ENCODE assay signal across 26 cellular contexts in genomic region chrX:38154818-38155217, GRCh38.
A peak's percentile ranks its signal among the peaks of the same experiment; 100 is the strongest.
DNase-seq lines count a peak whose midpoint lies in the region; ATAC-seq and TF ChIP-seq lines count a peak whose summit lies in the region.
"Had no signal": no experiment of that assay in that cellular context is flagged by ENCODE, and none has a peak within 500 bp of the region (broad histone marks: within the 10 kb centered on the region; RNA-seq: fewer than 3 reads in every experiment).

No MANE protein-coding gene starts in this region.

- H3K4me1 ChIP-seq in right cardiac atrium (ENCODE audit: control insufficient read depth, insufficient read depth, low read length), result peaks cover 1% of the 10 kb centered on the region
- no peaks in the 10 kb centered on the region for H3K4me1 ChIP-seq in left ventricle myocardium inferior
- H3K4me1 ChIP-seq in tibial artery, result peaks cover 0 to 9% (median 2%) of the 10 kb centered on the region in 4 donors
- peaks cover 0 to 8% (median 0%) of the 10 kb centered on the region in 4 donors for H3K4me1 ChIP-seq in tibial nerve
- no peaks in the 10 kb centered on the region for H3K4me1 ChIP-seq in sigmoid colon
- H3K4me1 ChIP-seq: Peyer's patch had no signal

- H3K9me3 ChIP-seq in right cardiac atrium (ENCODE audit: control insufficient read depth, low read length) (no peaks in the 10 kb centered on the region), left ventricle myocardium inferior (replicated peaks) (no peaks in the 10 kb centered on the region), tibial artery (no peaks in the 10 kb centered on the region), tibial nerve (no peaks in the 10 kb centered on the region), sigmoid colon (no peaks in the 10 kb centered on the region)
- H3K9me3 ChIP-seq: Peyer's patch had no signal

- ATAC-seq in right cardiac atrium, result peak; percentile 50 to 59
- no peak for ATAC-seq in HG03097 (IDR thresholded peaks at IDR 0.05; ENCODE audit: low FRiP score, unreplicated experiment)
- ATAC-seq: HCT116 had no signal

- TF ChIP-seq CTCF in left ventricle myocardium inferior (IDR thresholded peaks at IDR 0.05; ENCODE audit: borderline replicate concordance) (no peak), fibroblast of mammary gland (conservative IDR thresholded peaks at IDR 0.05; ENCODE audit: control insufficient read depth, insufficient read depth, low read depth, low read length) (no peak), tibial artery (IDR thresholded peaks at IDR 0.05) (no peak), tibial nerve (IDR thresholded peaks at IDR 0.05) (no peak), sigmoid colon (IDR thresholded peaks at IDR 0.05) (no peak)

- DNase-seq in right cardiac atrium (peak in 2 of 3 donors; percentile 17 to 42), left ventricle myocardium inferior (no peak), fibroblast of mammary gland (ENCODE audit: low read depth) (peak; percentile 26), myocyte (ENCODE audit: low read depth) (peak; percentile 47), tibial artery (peak; percentile 21 to 65), tibial nerve (ENCODE audit: low spot score in 2 of 2) (no peak), sigmoid colon (no peak)
- DNase-seq: ACHN; AML-193; C1 segment of cervical spinal cord; Calu3; CD8-positive, alpha-beta memory T cell; DMS53; GDM1; KG1; MV-4-11; NCI-H1105 treated with DMSO at 0.1 percent for 48 hours; NCI-H1694; NCI-H2081; NCI-H2171; NCI-H345; NCI-H524; Peyer's patch had no signal

- TF ChIP-seq EP300 in tibial nerve (IDR thresholded peaks at IDR 0.05) (no peak), sigmoid colon (IDR thresholded peaks at IDR 0.05) (no peak)

- TF ChIP-seq POLR2A in tibial nerve (IDR thresholded peaks at IDR 0.05) (no peak), sigmoid colon (IDR thresholded peaks at IDR 0.05) (no peak)

- 47% methylated on average over 2 of the region's 2 CpGs for WGBS in right cardiac atrium
- WGBS in tibial nerve, 2 donors, result 33 to 44% methylated on average over 2 of the region's 2 CpGs
- WGBS in sigmoid colon, 2 donors, result 54 to 71% methylated on average over 2 of the region's 2 CpGs

- intact Hi-C loops in right cardiac atrium (cut with DNase I), result no loop called here
- intact Hi-C loops in left ventricle myocardium inferior (cut with micrococcal nuclease), result no loop called here
- intact Hi-C loops in tibial artery (cut with DNase I; ENCODE audit: low total_unique reads), result no loop called here
- intact Hi-C loops in sigmoid colon (cut with DNase I), result no loop called here

- H3K36me3 ChIP-seq in left ventricle myocardium inferior (peaks cover 8% of the 10 kb centered on the region), tibial artery (no peaks in the 10 kb centered on the region), tibial nerve (peaks cover 0 to 4% (median 0%) of the 10 kb centered on the region in 3 donors), sigmoid colon (peaks cover 0 to 17% (median 4%) of the 10 kb centered on the region in 4 donors)
- H3K36me3 ChIP-seq: Peyer's patch had no signal

- H3K27me3 ChIP-seq in right cardiac atrium (ENCODE audit: control insufficient read depth, insufficient read depth) (no peaks in the 10 kb centered on the region), left ventricle myocardium inferior (ENCODE audit: low read depth) (no peaks in the 10 kb centered on the region), tibial artery (no peaks in the 10 kb centered on the region), tibial nerve (peaks cover 0 to 4% of the 10 kb centered on the region in 2 donors), sigmoid colon (no peaks in the 10 kb centered on the region)
- H3K27me3 ChIP-seq: Peyer's patch had no signal

- no peak overlapping the region for H3K27ac ChIP-seq in right cardiac atrium (ENCODE audit: low read length)
- H3K27ac ChIP-seq in left ventricle myocardium inferior (replicated peaks), result no peak overlapping the region
- H3K27ac ChIP-seq in tibial artery, result peak overlapping the region in 1 of 2 donors; percentile 19
- no peak overlapping the region for H3K27ac ChIP-seq in tibial nerve
- H3K27ac ChIP-seq in sigmoid colon, result no peak overlapping the region
- H3K27ac ChIP-seq: 22Rv1, Peyer's patch had no signal

- H3K4me3 ChIP-seq in right cardiac atrium (ENCODE audit: low read length), result no peak overlapping the region
- H3K4me3 ChIP-seq in left ventricle myocardium inferior, result no peak overlapping the region
- no peak overlapping the region for H3K4me3 ChIP-seq in fibroblast of mammary gland (ENCODE audit: control insufficient read depth, low read depth, low read length)
- no peak overlapping the region for H3K4me3 ChIP-seq in tibial artery
- no peak overlapping the region for H3K4me3 ChIP-seq in tibial nerve
- no peak overlapping the region for H3K4me3 ChIP-seq in sigmoid colon
- H3K4me3 ChIP-seq: Peyer's patch had no signal

Comparison
In these comparisons a context has a peak if more than half of its experiments do, and no peak if none do; other contexts are left out.
1. DNase-seq: peak in right cardiac atrium (2 of 3), fibroblast of mammary gland (single experiment), myocyte (single experiment) and tibial artery (2 of 2); none in left ventricle myocardium inferior (single experiment), tibial nerve (0 of 2) and sigmoid colon (single experiment).